39 cellular contexts compared by ENCODE assay signal in genomic region chr4:69930768-69931167, GRCh38. TPM values are rescaled to one million over a fixed set of nuclear protein-coding genes. Genes with fewer than 3 reads are reported as not detected.
"Had no signal": no experiment of that assay in that cellular context is flagged by ENCODE, and none has a peak within 500 bp of the region (broad histone marks: within the 10 kb centered on the region; RNA-seq: fewer than 3 reads in every experiment).

Gene CSN1S1 (plus strand): TSS chr4:69931068. CDS start chr4:69932556, 1,488 bp downstream.

- H3K27me3 ChIP-seq: MG63 had no signal

- H3K27ac ChIP-seq: KMS-11 had no signal

- DNase-seq: Karpas-422, Kasumi-1, MG63, MM.1S, MV-4-11, NCI-H1048, NCI-H1092, NCI-H1092 treated with DMSO at 0.1 percent for 48 hours, NCI-H1105, NCI-H1105 treated with DMSO at 0.1 percent for 48 hours, NCI-H1417, NCI-H1417 treated with DMSO at 0.1 percent for 48 hours, NCI-H1436, NCI-H1436 treated with DMSO at 0.1 percent for 48 hours, NCI-H146, NCI-H1694, NCI-H1694 treated with DMSO at 0.1 percent for 48 hours, NCI-H187, NCI-H187 treated with DMSO at 0.1 percent for 48 hours, NCI-H1930, NCI-H2029, NCI-H2029 treated with DMSO at 0.1 percent for 48 hours, NCI-H2081, NCI-H2081 treated with DMSO at 0.1 percent for 48 hours, NCI-H2107, NCI-H2171, NCI-H2171 treated with DMSO at 0.1 percent for 48 hours, NCI-H2227 treated with DMSO at 0.1 percent for 48 hours, NCI-H226, NCI-H345, NCI-H446, NCI-H446 treated with DMSO at 0.1 percent for 48 hours, NCI-H510A, NCI-H510A treated with DMSO at 0.1 percent for 48 hours had no signal

- H3K36me3 ChIP-seq: MG63 had no signal

- H3K4me3 ChIP-seq: MG63 had no signal

RNA-seq across cellular contexts. Expression of gene CSN1S1, which starts in this region (rescaled TPM):
- total RNA-seq: LHCN-M2, M059J, MCF 10A, NCI-H460 had no signal
